In the genomic region with DNA sequence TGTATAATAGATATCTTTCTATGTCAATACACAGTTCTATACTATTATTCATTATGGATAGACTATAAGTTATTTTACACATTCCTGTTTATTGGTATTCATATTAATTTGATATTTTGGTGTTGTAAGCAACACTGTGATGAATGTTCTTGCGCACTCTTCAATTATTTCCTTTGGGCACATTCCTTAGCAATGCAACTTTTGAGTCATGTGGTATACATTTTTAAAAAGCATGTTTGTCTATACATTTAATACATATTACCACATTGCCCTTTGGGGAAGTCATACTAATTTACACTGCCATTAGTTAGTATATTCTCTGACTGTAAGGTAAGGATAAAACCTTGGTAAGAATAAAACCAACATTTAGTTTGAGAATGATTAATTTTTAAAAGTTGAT, we compare ENCODE assay signal across 28 cellular contexts.
"Had no signal": no experiment of that assay in that cellular context is flagged by ENCODE, and none has a peak within 500 bp of the region (broad histone marks: within the 10 kb centered on the region; RNA-seq: fewer than 3 reads in every experiment).

No MANE protein-coding gene starts in this region.

- H3K27ac Mint-ChIP-seq: stimulated activated effector memory CD8-positive, alpha-beta T cell treated with anti-CD3 and anti-CD28 coated beads, Interleukin-12 subunit alpha, Interleukin-12 subunit beta, amount 100 ng/mL, for 72 hours; stimulated activated memory B cell treated with anti-CD40 and anti-IgM and Interleukin-4, amounts not matched to agents 10 μg/mL and 1 μg/mL and 100 μg/mL, for 72 hours; stimulated activated naive B cell treated with anti-CD40 and anti-IgM and Interleukin-4, amounts not matched to agents 10 μg/mL and 1 μg/mL and 100 μg/mL, for 72 hours; stimulated activated naive CD8-positive, alpha-beta T cell treated with anti-CD3 and anti-CD28 coated beads, Interleukin-15, amount 100 ng/mL, for 72 hours; stimulated activated naive CD8-positive, alpha-beta T cell treated with anti-CD3 and anti-CD28 coated beads, Interleukin-15, Interleukin-2, amounts not matched to agents 100 ng/mL and 50 ng/mL, for 24 hours; type B pancreatic cell had no signal

- H3K4me3 Mint-ChIP-seq: stimulated activated effector memory CD8-positive, alpha-beta T cell treated with anti-CD3 and anti-CD28 coated beads, Interleukin-12 subunit alpha, Interleukin-12 subunit beta, amount 100 ng/mL, for 72 hours; stimulated activated memory B cell treated with anti-CD40 and anti-IgM and Interleukin-4, amounts not matched to agents 10 μg/mL and 1 μg/mL and 100 μg/mL, for 72 hours; stimulated activated naive B cell treated with anti-CD40 and anti-IgM and Interleukin-4, amounts not matched to agents 10 μg/mL and 1 μg/mL and 100 μg/mL, for 72 hours; stimulated activated naive CD8-positive, alpha-beta T cell treated with anti-CD3 and anti-CD28 coated beads, Interleukin-15, amount 100 ng/mL, for 72 hours; stimulated activated naive CD8-positive, alpha-beta T cell treated with anti-CD3 and anti-CD28 coated beads, Interleukin-15, Interleukin-2, amounts not matched to agents 100 ng/mL and 50 ng/mL, for 24 hours; type B pancreatic cell had no signal

- H3K27me3 Mint-ChIP-seq: type B pancreatic cell had no signal

- DNase-seq: stimulated activated CD4-positive, alpha-beta T cell treated with anti-CD3 and anti-CD28 coated beads, Interleukin-2, amount 100 ng/mL, for 48 hours; stimulated activated CD4-positive, alpha-beta T cell treated with anti-CD3 and anti-CD28 coated beads, Interleukin-4, amount 100 ng/mL, for 1 hour; stimulated activated CD4-positive, alpha-beta T cell treated with anti-CD3 and anti-CD28 coated beads, Interleukin-4, amount 100 ng/mL, for 24 hours; stimulated activated CD4-positive, alpha-beta T cell treated with anti-CD3 and anti-CD28 coated beads, Interleukin-4, amount 100 ng/mL, for 4 hours; stimulated activated CD8-positive, alpha-beta memory T cell treated with anti-CD3 and anti-CD28 coated beads, Interleukin-4, amount 100 ng/mL, for 48 hours; stimulated activated naive B cell treated with anti-CD40 and anti-IgM and Interleukin-4, amounts not matched to agents 10 μg/mL and 1 μg/mL and 100 μg/mL, for 72 hours; stimulated activated naive CD4-positive, alpha-beta T cell; stimulated activated naive CD4-positive, alpha-beta T cell treated with Interleukin-2 at 50 U/mL for 16 hours; stimulated activated naive CD8-positive, alpha-beta T cell treated with anti-CD3 and anti-CD28 coated beads, Interleukin-15, amount 100 ng/mL, for 72 hours; stimulated activated naive CD8-positive, alpha-beta T cell treated with anti-CD3 and anti-CD28 coated beads, Interleukin-15, Interleukin-2, amounts not matched to agents 100 U/mL and 50 U/mL, for 24 hours; stomach; substantia nigra; testis; thyroid gland; tibial artery; transverse colon; upper lobe of left lung; upper lobe of right lung; uterus had no signal

- H3K27me3 ChIP-seq: stomach, suprapubic skin, testis, thyroid gland, tibial artery, tibial nerve, transverse colon, upper lobe of left lung, upper lobe of right lung, uterus, vagina had no signal

- H3K36me3 ChIP-seq: stomach, suprapubic skin, thoracic aorta, thyroid gland, tibial artery, tibial nerve, transverse colon, upper lobe of left lung, upper lobe of right lung, uterus, vagina had no signal

- H3K9me3 ChIP-seq: stomach, suprapubic skin, testis, thoracic aorta, thyroid gland, tibial artery, tibial nerve, transverse colon, upper lobe of left lung, upper lobe of right lung, uterus, vagina had no signal

- H3K36me3 Mint-ChIP-seq: stimulated activated effector memory CD8-positive, alpha-beta T cell treated with anti-CD3 and anti-CD28 coated beads, Interleukin-12 subunit alpha, Interleukin-12 subunit beta, amount 100 ng/mL, for 72 hours; stimulated activated memory B cell treated with anti-CD40 and anti-IgM and Interleukin-4, amounts not matched to agents 10 μg/mL and 1 μg/mL and 100 μg/mL, for 72 hours; stimulated activated naive B cell treated with anti-CD40 and anti-IgM and Interleukin-4, amounts not matched to agents 10 μg/mL and 1 μg/mL and 100 μg/mL, for 72 hours; type B pancreatic cell had no signal

- H3K4me1 ChIP-seq: stomach, suprapubic skin, testis, thyroid gland, tibial artery, tibial nerve, upper lobe of left lung, upper lobe of right lung, uterus, vagina had no signal

- H3K4me1 Mint-ChIP-seq: stimulated activated effector memory CD8-positive, alpha-beta T cell treated with anti-CD3 and anti-CD28 coated beads, Interleukin-12 subunit alpha, Interleukin-12 subunit beta, amount 100 ng/mL, for 72 hours; stimulated activated memory B cell treated with anti-CD40 and anti-IgM and Interleukin-4, amounts not matched to agents 10 μg/mL and 1 μg/mL and 100 μg/mL, for 72 hours; stimulated activated naive B cell treated with anti-CD40 and anti-IgM and Interleukin-4, amounts not matched to agents 10 μg/mL and 1 μg/mL and 100 μg/mL, for 72 hours; stimulated activated naive CD8-positive, alpha-beta T cell treated with anti-CD3 and anti-CD28 coated beads, Interleukin-15, amount 100 ng/mL, for 72 hours had no signal

- H3K9me3 Mint-ChIP-seq: stimulated activated effector memory CD8-positive, alpha-beta T cell treated with anti-CD3 and anti-CD28 coated beads, Interleukin-12 subunit alpha, Interleukin-12 subunit beta, amount 100 ng/mL, for 72 hours; stimulated activated memory B cell treated with anti-CD40 and anti-IgM and Interleukin-4, amounts not matched to agents 10 μg/mL and 1 μg/mL and 100 μg/mL, for 72 hours; stimulated activated naive B cell treated with anti-CD40 and anti-IgM and Interleukin-4, amounts not matched to agents 10 μg/mL and 1 μg/mL and 100 μg/mL, for 72 hours; stimulated activated naive CD8-positive, alpha-beta T cell treated with anti-CD3 and anti-CD28 coated beads, Interleukin-15, amount 100 ng/mL, for 72 hours; stimulated activated naive CD8-positive, alpha-beta T cell treated with anti-CD3 and anti-CD28 coated beads, Interleukin-15, Interleukin-2, amounts not matched to agents 100 ng/mL and 50 ng/mL, for 24 hours; type B pancreatic cell had no signal

- FAIRE-seq: urothelium cell line had no signal

- H3K27ac ChIP-seq: stomach, suprapubic skin, testis, thoracic aorta, thyroid gland, tibial artery, tibial nerve, transverse colon, upper lobe of left lung, upper lobe of right lung, uterus, vagina had no signal

- H3K4me3 ChIP-seq: stomach, suprapubic skin, testis, thoracic aorta, thyroid gland, tibial artery, tibial nerve, transverse colon, upper lobe of left lung, upper lobe of right lung, uterus, vagina had no signal
